9 cellular contexts compared by ENCODE assay signal in genomic region chr3:30347679-30348216, GRCh38.
DNase-seq lines count a peak whose midpoint lies in the region; ATAC-seq and TF ChIP-seq lines count a peak whose summit lies in the region.
"Had no signal": no experiment of that assay in that cellular context is flagged by ENCODE, and none has a peak within 500 bp of the region (broad histone marks: within the 10 kb centered on the region; RNA-seq: fewer than 3 reads in every experiment).

No MANE protein-coding gene starts in this region.

- H3K9ac ChIP-seq in trophoblast cell (ENCODE audit: low read length), result no peak overlapping the region
- H3K9ac ChIP-seq: BLaER1 had no signal

- no peaks in the 10 kb centered on the region for H3K36me3 Mint-ChIP-seq in activated CD8-positive, alpha-beta T cell treated with anti-CD3 and anti-CD28 coated beads for 36 hours (ENCODE audit: low read depth)

- H3K27ac ChIP-seq in mesodermal cell (ENCODE audit: low read depth, low read length, severe bottlenecking), result peak overlapping the region; percentile 24
- H3K27ac ChIP-seq in trophoblast cell (ENCODE audit: low read depth, low read length), result no peak overlapping the region
- H3K27ac ChIP-seq: BLaER1 had no signal

- H3K27me3 Mint-ChIP-seq in activated CD8-positive, alpha-beta T cell treated with anti-CD3 and anti-CD28 coated beads for 36 hours, result peaks cover 1% of the 10 kb centered on the region

- no peak for TF ChIP-seq CTCF in activated CD8-positive, alpha-beta T cell treated with anti-CD3 and anti-CD28 coated beads for 36 hours (IDR thresholded peaks at IDR 0.05)

- peak overlapping the region; percentile 91 for H3K27ac Mint-ChIP-seq in activated CD8-positive, alpha-beta T cell treated with anti-CD3 and anti-CD28 coated beads for 36 hours

- no peak overlapping the region for H4K91ac ChIP-seq in trophoblast cell (ENCODE audit: low read depth, low read length)

- H3K79me1 ChIP-seq in trophoblast cell (ENCODE audit: low read length), result no peaks in the 10 kb centered on the region

- no peaks in the 10 kb centered on the region for H3K9me3 Mint-ChIP-seq in activated CD8-positive, alpha-beta T cell treated with anti-CD3 and anti-CD28 coated beads for 36 hours

- H3K9me3 ChIP-seq in mesodermal cell (ENCODE audit: control insufficient read depth, low read length) (no peaks in the 10 kb centered on the region), trophoblast cell (ENCODE audit: insufficient read depth, low read depth, low read length) (no peaks in the 10 kb centered on the region)
- H3K9me3 ChIP-seq: BLaER1 had no signal

- H4K8ac ChIP-seq in trophoblast cell (ENCODE audit: low read depth, low read length), result no peak overlapping the region

- H3K4me1 Mint-ChIP-seq in activated CD8-positive, alpha-beta T cell treated with anti-CD3 and anti-CD28 coated beads for 36 hours (ENCODE audit: low read depth), result peaks cover 84% of the 10 kb centered on the region

- H2AFZ ChIP-seq in trophoblast cell (ENCODE audit: insufficient read depth, low read length, poor library complexity), result no peak overlapping the region

- H3K4me3 ChIP-seq in mesodermal cell (ENCODE audit: extremely low read depth, insufficient read depth, low read length, poor library complexity, severe bottlenecking), result no peak overlapping the region
- no peak overlapping the region for H3K4me3 ChIP-seq in H7 (ENCODE audit: insufficient read depth, low read depth, low read length)
- H3K4me3 ChIP-seq in trophoblast cell (ENCODE audit: low read depth, low read length), result no peak overlapping the region
- H3K4me3 ChIP-seq: BLaER1 had no signal

- no peak overlapping the region for H3K14ac ChIP-seq in trophoblast cell (ENCODE audit: low read length)

- no peak overlapping the region for H2BK12ac ChIP-seq in trophoblast cell (ENCODE audit: low read length)

- no peak for DNase-seq in activated CD4-positive, CD25-positive, alpha-beta regulatory T cell treated with anti-CD3 and anti-CD28 coated beads, Interleukin-2, amount 50 U/mL, for 72 hours
- peak; percentile 77 for DNase-seq in activated CD8-positive, alpha-beta T cell treated with anti-CD3 and anti-CD28 coated beads for 36 hours
- DNase-seq in H7 (no peak), trophoblast cell (no peak), NCI-H2171 (lab: John Stamatoyannopoulos, UW) (no peak)

- peak overlapping the region; percentile 20 for H3K4me3 Mint-ChIP-seq in activated CD8-positive, alpha-beta T cell treated with anti-CD3 and anti-CD28 coated beads for 36 hours

- H3K4me1 ChIP-seq in mesodermal cell (ENCODE audit: control insufficient read depth, insufficient read depth, low read length, poor library complexity, severe bottlenecking), result peaks cover 44% of the 10 kb centered on the region
- peaks cover 2 to 3% of the 10 kb centered on the region in 2 experiments for H3K4me1 ChIP-seq in trophoblast cell (ENCODE audit: control insufficient read depth in 1 of 2, insufficient read depth in 2 of 2, low read length in 2 of 2)

- 50% methylated on average over 1 of the region's 1 CpG; no CpG with 5 or more reads in 1 of the 2 experiments for WGBS in mesodermal cell (ENCODE audit: insufficient coverage in 2 of 2), 2 experiments
- no CpG with 5 or more reads among the region's 1 CpG for WGBS in trophoblast cell (ENCODE audit: extremely low coverage, insufficient coverage, insufficient read length)

- no peak overlapping the region for H3K23ac ChIP-seq in trophoblast cell (ENCODE audit: low read length)

- ATAC-seq in activated CD4-positive, CD25-positive, alpha-beta regulatory T cell treated with anti-CD3 and anti-CD28 coated beads, Interleukin-2, amount 50 U/mL, for 24 hours, result peak; percentile 99
- peak; percentile 79 for ATAC-seq in HG03175 (IDR thresholded peaks at IDR 0.05; ENCODE audit: unreplicated experiment)
- ATAC-seq in activated CD8-positive, alpha-beta T cell treated with anti-CD3 and anti-CD28 coated beads for 36 hours, result peak; percentile 96

- no peak overlapping the region for H2AK5ac ChIP-seq in trophoblast cell (ENCODE audit: low read length)

- no peak overlapping the region for H4K12ac ChIP-seq in trophoblast cell (ENCODE audit: low read depth, low read length)

- no peaks in the 10 kb centered on the region for H3K36me3 ChIP-seq in mesodermal cell (ENCODE audit: control insufficient read depth, insufficient read depth, low read length)
- H3K36me3 ChIP-seq in H7 (replicated peaks; ENCODE audit: control insufficient read depth, insufficient read depth, low read length), result no peaks in the 10 kb centered on the region
- H3K36me3 ChIP-seq in trophoblast cell (ENCODE audit: control insufficient read depth in 1 of 2, insufficient read depth in 2 of 2, low read length in 2 of 2), result no peaks in the 10 kb centered on the region
- H3K36me3 ChIP-seq: BLaER1 had no signal

- no peak overlapping the region for H3K18ac ChIP-seq in trophoblast cell (ENCODE audit: low read length)

- CTCF ChIA-PET in activated CD8-positive, alpha-beta T cell treated with anti-CD3 and anti-CD28 coated beads for 36 hours (lab: Charles Lee), result interaction anchor here (1.0 to 1.6 kb wide), 5 partner anchors 13 to 275 kb away, joined by 3 to 4 read pairs (median 3); no protein-coding TSS in a partner anchor

- no peaks in the 10 kb centered on the region for H3K27me3 ChIP-seq in H7 (ENCODE audit: control insufficient read depth, insufficient read depth, low read length)
- H3K27me3 ChIP-seq in trophoblast cell (ENCODE audit: insufficient read depth, low read length), result no peaks in the 10 kb centered on the region
- H3K27me3 ChIP-seq: BLaER1 had no signal

- intact Hi-C loops in activated CD8-positive, alpha-beta T cell treated with anti-CD3 and anti-CD28 coated beads for 36 hours (cut with micrococcal nuclease), result loop anchor here (5.0 to 10.0 kb wide), 3 partner anchors 255 to 407 kb away; no protein-coding TSS in a partner anchor

- H3K79me2 ChIP-seq in trophoblast cell (ENCODE audit: control insufficient read depth, insufficient read depth, low read length, poor library complexity), result no peaks in the 10 kb centered on the region

- no peak overlapping the region for H2BK5ac ChIP-seq in trophoblast cell (ENCODE audit: low read depth, low read length, poor library complexity)

- H3K4ac ChIP-seq in trophoblast cell (ENCODE audit: low read depth, low read length), result no peak overlapping the region

- H3K4me2 ChIP-seq in trophoblast cell (ENCODE audit: low read length), result no peak overlapping the region
- H3K4me2 ChIP-seq: BLaER1 had no signal

- no peak overlapping the region for H2BK120ac ChIP-seq in trophoblast cell (ENCODE audit: insufficient read depth, low read length, poor library complexity)

- POLR2A ChIA-PET in activated CD8-positive, alpha-beta T cell treated with anti-CD3 and anti-CD28 coated beads for 36 hours (lab: Charles Lee), result interaction anchor here (0.9 to 1.2 kb wide), 3 partner anchors 148 to 310 kb away, joined by 3 read pairs; no protein-coding TSS in a partner anchor
